1 cellular context compared by ENCODE assay signal in the genomic region with DNA sequence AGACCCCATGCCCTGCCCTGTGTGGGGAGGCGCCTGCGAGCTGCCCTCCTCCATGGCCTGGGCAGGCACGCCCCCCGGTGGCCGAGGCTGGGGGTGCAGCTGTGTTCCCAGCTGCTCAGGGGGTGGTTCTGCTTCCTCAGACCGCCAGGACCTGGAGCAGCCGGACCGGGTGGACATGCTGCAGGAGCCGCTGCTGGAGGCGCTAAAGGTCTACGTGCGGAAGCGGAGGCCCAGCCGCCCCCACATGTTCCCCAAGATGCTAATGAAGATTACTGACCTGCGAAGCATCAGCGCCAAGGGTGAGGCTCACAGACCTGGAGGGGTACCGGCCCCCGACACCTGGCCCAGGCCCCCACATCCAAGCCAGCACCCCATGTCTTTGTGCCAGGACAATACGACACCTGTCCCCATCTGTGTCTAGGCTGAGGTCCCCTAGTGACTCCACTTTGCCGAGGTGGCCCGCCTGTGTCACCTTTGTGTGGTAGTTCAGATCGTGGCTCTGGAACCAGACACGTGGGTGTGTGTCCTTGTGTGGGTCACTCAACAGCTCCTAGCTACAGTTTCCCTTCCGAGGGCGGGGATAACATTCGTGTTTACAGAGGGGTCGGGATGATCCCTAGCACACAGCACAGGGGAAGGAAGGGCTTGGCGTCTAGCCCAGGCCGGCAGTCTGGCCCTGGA.
TF ChIP-seq lines count a peak whose summit lies in the region.

No MANE protein-coding gene starts in this region.

TF ChIP-seq in HepG2, 621 proteins besides CTCF, POLR2A, EP300 and RAD21 (continued from another document and continues in another):
- TF ChIP-seq, protein P1, sequence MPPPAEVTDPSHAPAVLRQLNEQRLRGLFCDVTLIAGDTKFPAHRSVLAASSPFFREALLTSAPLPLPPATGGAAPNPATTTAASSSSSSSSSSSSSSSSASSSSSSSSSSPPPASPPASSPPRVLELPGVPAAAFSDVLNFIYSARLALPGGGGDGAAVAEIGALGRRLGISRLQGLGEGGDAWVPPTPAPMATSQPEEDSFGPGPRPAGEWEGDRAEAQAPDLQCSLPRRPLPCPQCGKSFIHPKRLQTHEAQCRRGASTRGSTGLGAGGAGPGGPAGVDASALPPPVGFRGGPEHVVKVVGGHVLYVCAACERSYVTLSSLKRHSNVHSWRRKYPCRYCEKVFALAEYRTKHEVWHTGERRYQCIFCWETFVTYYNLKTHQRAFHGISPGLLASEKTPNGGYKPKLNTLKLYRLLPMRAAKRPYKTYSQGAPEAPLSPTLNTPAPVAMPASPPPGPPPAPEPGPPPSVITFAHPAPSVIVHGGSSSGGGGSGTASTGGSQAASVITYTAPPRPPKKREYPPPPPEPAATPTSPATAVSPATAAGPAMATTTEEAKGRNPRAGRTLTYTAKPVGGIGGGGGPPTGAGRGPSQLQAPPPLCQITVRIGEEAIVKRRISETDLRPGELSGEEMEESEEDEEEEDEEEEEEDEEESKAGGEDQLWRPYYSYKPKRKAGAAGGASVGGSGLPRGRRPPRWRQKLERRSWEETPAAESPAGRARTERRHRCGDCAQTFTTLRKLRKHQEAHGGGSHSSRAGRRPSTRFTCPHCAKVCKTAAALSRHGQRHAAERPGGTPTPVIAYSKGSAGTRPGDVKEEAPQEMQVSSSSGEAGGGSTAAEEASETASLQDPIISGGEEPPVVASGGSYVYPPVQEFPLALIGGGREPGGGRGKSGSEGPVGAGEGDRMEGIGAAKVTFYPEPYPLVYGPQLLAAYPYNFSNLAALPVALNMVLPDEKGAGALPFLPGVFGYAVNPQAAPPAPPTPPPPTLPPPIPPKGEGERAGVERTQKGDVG (CRISPR knock-in tag; IDR thresholded peaks at IDR 0.05; ENCODE audit: borderline replicate concordance): peak; percentile 86; the same call in 1 of the 2 replicates
- TF ChIP-seq ZNF251 (CRISPR knock-in tag; IDR thresholded peaks at IDR 0.05): no peak
- no peak for TF ChIP-seq NAIF1 (CRISPR knock-in tag; IDR thresholded peaks at IDR 0.05; ENCODE audit: borderline replicate concordance)
- no peak for TF ChIP-seq ZNF746 (CRISPR knock-in tag; IDR thresholded peaks at IDR 0.05)
- no peak for TF ChIP-seq CCAR2 (optimal IDR thresholded peaks at IDR 0.05; ENCODE audit: low read depth, low read length)
- no peak for TF ChIP-seq EED (CRISPR knock-in tag; IDR thresholded peaks at IDR 0.05)
- TF ChIP-seq ZIK1 (CRISPR knock-in tag; IDR thresholded peaks at IDR 0.05; ENCODE audit: borderline replicate concordance, low read depth): peak; percentile 89
- no peak for TF ChIP-seq CBX1 (IDR thresholded peaks at IDR 0.05; ENCODE audit: low read depth)
- TF ChIP-seq ZNF274 (CRISPR knock-in tag; IDR thresholded peaks at IDR 0.05): 0 out of 2 replicates have a peak, but pooled peaks have one; percentile 86
- TF ChIP-seq HDAC2 (CRISPR knock-in tag; IDR thresholded peaks at IDR 0.05): peak; percentile 42; the same call in 1 of the 2 replicates
- TF ChIP-seq, protein P2, sequence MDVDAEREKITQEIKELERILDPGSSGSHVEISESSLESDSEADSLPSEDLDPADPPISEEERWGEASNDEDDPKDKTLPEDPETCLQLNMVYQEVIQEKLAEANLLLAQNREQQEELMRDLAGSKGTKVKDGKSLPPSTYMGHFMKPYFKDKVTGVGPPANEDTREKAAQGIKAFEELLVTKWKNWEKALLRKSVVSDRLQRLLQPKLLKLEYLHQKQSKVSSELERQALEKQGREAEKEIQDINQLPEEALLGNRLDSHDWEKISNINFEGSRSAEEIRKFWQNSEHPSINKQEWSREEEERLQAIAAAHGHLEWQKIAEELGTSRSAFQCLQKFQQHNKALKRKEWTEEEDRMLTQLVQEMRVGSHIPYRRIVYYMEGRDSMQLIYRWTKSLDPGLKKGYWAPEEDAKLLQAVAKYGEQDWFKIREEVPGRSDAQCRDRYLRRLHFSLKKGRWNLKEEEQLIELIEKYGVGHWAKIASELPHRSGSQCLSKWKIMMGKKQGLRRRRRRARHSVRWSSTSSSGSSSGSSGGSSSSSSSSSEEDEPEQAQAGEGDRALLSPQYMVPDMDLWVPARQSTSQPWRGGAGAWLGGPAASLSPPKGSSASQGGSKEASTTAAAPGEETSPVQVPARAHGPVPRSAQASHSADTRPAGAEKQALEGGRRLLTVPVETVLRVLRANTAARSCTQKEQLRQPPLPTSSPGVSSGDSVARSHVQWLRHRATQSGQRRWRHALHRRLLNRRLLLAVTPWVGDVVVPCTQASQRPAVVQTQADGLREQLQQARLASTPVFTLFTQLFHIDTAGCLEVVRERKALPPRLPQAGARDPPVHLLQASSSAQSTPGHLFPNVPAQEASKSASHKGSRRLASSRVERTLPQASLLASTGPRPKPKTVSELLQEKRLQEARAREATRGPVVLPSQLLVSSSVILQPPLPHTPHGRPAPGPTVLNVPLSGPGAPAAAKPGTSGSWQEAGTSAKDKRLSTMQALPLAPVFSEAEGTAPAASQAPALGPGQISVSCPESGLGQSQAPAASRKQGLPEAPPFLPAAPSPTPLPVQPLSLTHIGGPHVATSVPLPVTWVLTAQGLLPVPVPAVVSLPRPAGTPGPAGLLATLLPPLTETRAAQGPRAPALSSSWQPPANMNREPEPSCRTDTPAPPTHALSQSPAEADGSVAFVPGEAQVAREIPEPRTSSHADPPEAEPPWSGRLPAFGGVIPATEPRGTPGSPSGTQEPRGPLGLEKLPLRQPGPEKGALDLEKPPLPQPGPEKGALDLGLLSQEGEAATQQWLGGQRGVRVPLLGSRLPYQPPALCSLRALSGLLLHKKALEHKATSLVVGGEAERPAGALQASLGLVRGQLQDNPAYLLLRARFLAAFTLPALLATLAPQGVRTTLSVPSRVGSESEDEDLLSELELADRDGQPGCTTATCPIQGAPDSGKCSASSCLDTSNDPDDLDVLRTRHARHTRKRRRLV (CRISPR knock-in tag; IDR thresholded peaks at IDR 0.05): no peak
- no peak for TF ChIP-seq ZSCAN20 (CRISPR knock-in tag; IDR thresholded peaks at IDR 0.05; ENCODE audit: borderline replicate concordance)
- TF ChIP-seq KAT2B (IDR thresholded peaks at IDR 0.05; ENCODE audit: borderline replicate concordance, low read depth, low read length): no peak
- TF ChIP-seq JUNB (CRISPR knock-in tag; IDR thresholded peaks at IDR 0.05; ENCODE audit: borderline replicate concordance): no peak
- TF ChIP-seq, protein P3, sequence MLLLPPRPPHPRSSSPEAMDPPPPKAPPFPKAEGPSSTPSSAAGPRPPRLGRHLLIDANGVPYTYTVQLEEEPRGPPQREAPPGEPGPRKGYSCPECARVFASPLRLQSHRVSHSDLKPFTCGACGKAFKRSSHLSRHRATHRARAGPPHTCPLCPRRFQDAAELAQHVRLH (CRISPR knock-in tag; IDR thresholded peaks at IDR 0.05; ENCODE audit: borderline replicate concordance, low read depth): peak; percentile 88
- TF ChIP-seq, protein P4, sequence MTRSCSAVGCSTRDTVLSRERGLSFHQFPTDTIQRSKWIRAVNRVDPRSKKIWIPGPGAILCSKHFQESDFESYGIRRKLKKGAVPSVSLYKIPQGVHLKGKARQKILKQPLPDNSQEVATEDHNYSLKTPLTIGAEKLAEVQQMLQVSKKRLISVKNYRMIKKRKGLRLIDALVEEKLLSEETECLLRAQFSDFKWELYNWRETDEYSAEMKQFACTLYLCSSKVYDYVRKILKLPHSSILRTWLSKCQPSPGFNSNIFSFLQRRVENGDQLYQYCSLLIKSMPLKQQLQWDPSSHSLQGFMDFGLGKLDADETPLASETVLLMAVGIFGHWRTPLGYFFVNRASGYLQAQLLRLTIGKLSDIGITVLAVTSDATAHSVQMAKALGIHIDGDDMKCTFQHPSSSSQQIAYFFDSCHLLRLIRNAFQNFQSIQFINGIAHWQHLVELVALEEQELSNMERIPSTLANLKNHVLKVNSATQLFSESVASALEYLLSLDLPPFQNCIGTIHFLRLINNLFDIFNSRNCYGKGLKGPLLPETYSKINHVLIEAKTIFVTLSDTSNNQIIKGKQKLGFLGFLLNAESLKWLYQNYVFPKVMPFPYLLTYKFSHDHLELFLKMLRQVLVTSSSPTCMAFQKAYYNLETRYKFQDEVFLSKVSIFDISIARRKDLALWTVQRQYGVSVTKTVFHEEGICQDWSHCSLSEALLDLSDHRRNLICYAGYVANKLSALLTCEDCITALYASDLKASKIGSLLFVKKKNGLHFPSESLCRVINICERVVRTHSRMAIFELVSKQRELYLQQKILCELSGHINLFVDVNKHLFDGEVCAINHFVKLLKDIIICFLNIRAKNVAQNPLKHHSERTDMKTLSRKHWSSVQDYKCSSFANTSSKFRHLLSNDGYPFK (CRISPR knock-in tag; IDR thresholded peaks at IDR 0.05; ENCODE audit: borderline replicate concordance): peak; percentile 34; the same call in 1 of the 2 replicates
- peak; percentile 64; the same call in 1 of the 2 replicates for TF ChIP-seq TBX2 (CRISPR knock-in tag; IDR thresholded peaks at IDR 0.05; ENCODE audit: borderline replicate concordance)
- TF ChIP-seq TCF7 (IDR thresholded peaks at IDR 0.05; ENCODE audit: low read depth): no peak
- no peak for TF ChIP-seq ZNF367 (CRISPR knock-in tag; IDR thresholded peaks at IDR 0.05; ENCODE audit: borderline replicate concordance)
- TF ChIP-seq ZNF543 (CRISPR knock-in tag; IDR thresholded peaks at IDR 0.05): no peak
- TF ChIP-seq ZNF652 (CRISPR knock-in tag; IDR thresholded peaks at IDR 0.05; ENCODE audit: borderline replicate concordance, low read depth): peak; percentile 56; the same call in 1 of the 2 replicates
- TF ChIP-seq ZNF260 (CRISPR knock-in tag; IDR thresholded peaks at IDR 0.05; ENCODE audit: borderline replicate concordance, low read depth): no peak
- no peak for TF ChIP-seq ZNF747 (CRISPR knock-in tag; IDR thresholded peaks at IDR 0.05; ENCODE audit: borderline replicate concordance)
- TF ChIP-seq ZNF484 (CRISPR knock-in tag; IDR thresholded peaks at IDR 0.05; ENCODE audit: borderline replicate concordance, low read depth): no peak
- TF ChIP-seq, protein P5, sequence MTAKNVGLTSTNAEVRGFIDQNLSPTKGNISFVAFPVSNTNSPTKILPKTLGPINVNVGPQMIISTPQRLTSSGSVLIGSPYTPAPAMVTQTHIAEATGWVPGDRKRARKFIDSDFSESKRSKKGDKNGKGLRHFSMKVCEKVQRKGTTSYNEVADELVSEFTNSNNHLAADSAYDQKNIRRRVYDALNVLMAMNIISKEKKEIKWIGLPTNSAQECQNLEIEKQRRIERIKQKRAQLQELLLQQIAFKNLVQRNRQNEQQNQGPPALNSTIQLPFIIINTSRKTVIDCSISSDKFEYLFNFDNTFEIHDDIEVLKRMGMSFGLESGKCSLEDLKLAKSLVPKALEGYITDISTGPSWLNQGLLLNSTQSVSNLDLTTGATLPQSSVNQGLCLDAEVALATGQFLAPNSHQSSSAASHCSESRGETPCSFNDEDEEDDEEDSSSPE (CRISPR knock-in tag; IDR thresholded peaks at IDR 0.05): no peak
- no peak for TF ChIP-seq RFX1 (IDR thresholded peaks at IDR 0.05)
- no peak for TF ChIP-seq JDP2 (CRISPR knock-in tag; IDR thresholded peaks at IDR 0.05; ENCODE audit: borderline replicate concordance)
- TF ChIP-seq PHB2 (IDR thresholded peaks at IDR 0.05; ENCODE audit: partially characterized antibody): no peak
- no peak for TF ChIP-seq ZNF737 (CRISPR knock-in tag; IDR thresholded peaks at IDR 0.05; ENCODE audit: borderline replicate concordance)
- peak; percentile 78 for TF ChIP-seq SALL1 (CRISPR knock-in tag; IDR thresholded peaks at IDR 0.05)
- no peak for TF ChIP-seq PRPF4 (IDR thresholded peaks at IDR 0.05; ENCODE audit: low read depth, low read length, poor library complexity, severe bottlenecking)
- TF ChIP-seq, protein P6, sequence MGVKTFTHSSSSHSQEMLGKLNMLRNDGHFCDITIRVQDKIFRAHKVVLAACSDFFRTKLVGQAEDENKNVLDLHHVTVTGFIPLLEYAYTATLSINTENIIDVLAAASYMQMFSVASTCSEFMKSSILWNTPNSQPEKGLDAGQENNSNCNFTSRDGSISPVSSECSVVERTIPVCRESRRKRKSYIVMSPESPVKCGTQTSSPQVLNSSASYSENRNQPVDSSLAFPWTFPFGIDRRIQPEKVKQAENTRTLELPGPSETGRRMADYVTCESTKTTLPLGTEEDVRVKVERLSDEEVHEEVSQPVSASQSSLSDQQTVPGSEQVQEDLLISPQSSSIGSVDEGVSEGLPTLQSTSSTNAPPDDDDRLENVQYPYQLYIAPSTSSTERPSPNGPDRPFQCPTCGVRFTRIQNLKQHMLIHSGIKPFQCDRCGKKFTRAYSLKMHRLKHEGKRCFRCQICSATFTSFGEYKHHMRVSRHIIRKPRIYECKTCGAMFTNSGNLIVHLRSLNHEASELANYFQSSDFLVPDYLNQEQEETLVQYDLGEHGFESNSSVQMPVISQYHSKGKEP (CRISPR knock-in tag; IDR thresholded peaks at IDR 0.05): no peak
- TF ChIP-seq ZSCAN29 (CRISPR knock-in tag; conservative IDR thresholded peaks at IDR 0.05): no peak
- TF ChIP-seq REL (CRISPR knock-in tag; conservative IDR thresholded peaks at IDR 0.05): no peak
- TF ChIP-seq RBFOX2 (IDR thresholded peaks at IDR 0.05; ENCODE audit: low read depth, low read length): no peak
- TF ChIP-seq THYN1 (CRISPR knock-in tag; IDR thresholded peaks at IDR 0.05; ENCODE audit: borderline replicate concordance, low read depth): no peak
- TF ChIP-seq, protein P7, sequence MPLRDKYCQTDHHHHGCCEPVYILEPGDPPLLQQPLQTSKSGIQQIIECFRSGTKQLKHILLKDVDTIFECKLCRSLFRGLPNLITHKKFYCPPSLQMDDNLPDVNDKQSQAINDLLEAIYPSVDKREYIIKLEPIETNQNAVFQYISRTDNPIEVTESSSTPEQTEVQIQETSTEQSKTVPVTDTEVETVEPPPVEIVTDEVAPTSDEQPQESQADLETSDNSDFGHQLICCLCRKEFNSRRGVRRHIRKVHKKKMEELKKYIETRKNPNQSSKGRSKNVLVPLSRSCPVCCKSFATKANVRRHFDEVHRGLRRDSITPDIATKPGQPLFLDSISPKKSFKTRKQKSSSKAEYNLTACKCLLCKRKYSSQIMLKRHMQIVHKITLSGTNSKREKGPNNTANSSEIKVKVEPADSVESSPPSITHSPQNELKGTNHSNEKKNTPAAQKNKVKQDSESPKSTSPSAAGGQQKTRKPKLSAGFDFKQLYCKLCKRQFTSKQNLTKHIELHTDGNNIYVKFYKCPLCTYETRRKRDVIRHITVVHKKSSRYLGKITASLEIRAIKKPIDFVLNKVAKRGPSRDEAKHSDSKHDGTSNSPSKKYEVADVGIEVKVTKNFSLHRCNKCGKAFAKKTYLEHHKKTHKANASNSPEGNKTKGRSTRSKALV (CRISPR knock-in tag; IDR thresholded peaks at IDR 0.05): no peak
- no peak for TF ChIP-seq PHF21A (CRISPR knock-in tag; IDR thresholded peaks at IDR 0.05)
- peak; percentile 93 for TF ChIP-seq ZNF772 (CRISPR knock-in tag; IDR thresholded peaks at IDR 0.05)
- no peak for TF ChIP-seq ZSCAN5A (CRISPR knock-in tag; IDR thresholded peaks at IDR 0.05; ENCODE audit: borderline replicate concordance)
